11 cellular contexts compared by ENCODE assay signal in genomic region chr19:16543734-16544133, GRCh38. TPM values are rescaled to one million over a fixed set of nuclear protein-coding genes. Genes with fewer than 3 reads are reported as not detected.
DNase-seq lines count a peak whose midpoint lies in the region; ATAC-seq, FAIRE-seq and TF ChIP-seq lines count a peak whose summit lies in the region.
"Not testable (repeated sequence)": the region's sequence is repeated elsewhere in the genome, so short reads cannot be mapped to it uniquely, and the experiment has no call there.
"Had no signal": no experiment of that assay in that cellular context is flagged by ENCODE, and none has a peak within 500 bp of the region (broad histone marks: within the 10 kb centered on the region; RNA-seq: fewer than 3 reads in every experiment).

No MANE protein-coding gene starts in this region.

- peak overlapping the region; percentile 85 to 98 (median 91) for H3K4me3 Mint-ChIP-seq in CD8-positive, alpha-beta memory T cell
- H3K4me3 Mint-ChIP-seq in activated CD8-positive, alpha-beta T cell treated with anti-CD3 and anti-CD28 coated beads, Interleukin-2, amount 10 ng/mL, durations not matched to agents 7 days and 5 days = peak overlapping the region; percentile 85
- peak overlapping the region; percentile 92 for H3K4me3 Mint-ChIP-seq in nephron progenitor cell

- not testable (repeated sequence) for H3K9me3 Mint-ChIP-seq in CD8-positive, alpha-beta memory T cell; activated CD8-positive, alpha-beta T cell treated with anti-CD3 and anti-CD28 coated beads, Interleukin-2, amount 10 ng/mL, durations not matched to agents 7 days and 5 days (ENCODE audit: insufficient read depth); nephron progenitor cell

- H3K27me3 ChIP-seq in CD8-positive, alpha-beta memory T cell (ENCODE audit: insufficient read depth, low read length, poor library complexity, severe bottlenecking); HUES64 (ENCODE audit: insufficient read depth, low read length); Panc1 (ENCODE audit: control insufficient read depth, insufficient read depth, low read length); GM12878 (replicated peaks in 1 of 2; ENCODE audit: control insufficient read depth in 2 of 2, insufficient read depth in 2 of 2, low read length in 1 of 2); iPS-15b (ENCODE audit: control insufficient read depth, insufficient read depth, low read length): not testable (repeated sequence)

- H2AFZ ChIP-seq in GM12878 (ENCODE audit: control insufficient read depth, low read depth, low read length) = not testable (repeated sequence)

- not testable (repeated sequence) for H3K27me3 Mint-ChIP-seq in CD8-positive, alpha-beta memory T cell; activated CD8-positive, alpha-beta T cell treated with anti-CD3 and anti-CD28 coated beads, Interleukin-2, amount 10 ng/mL, durations not matched to agents 7 days and 5 days (ENCODE audit: low read depth); nephron progenitor cell (ENCODE audit: low read depth, poor library complexity)

- CTCF ChIA-PET in CD8-positive, alpha-beta memory T cell (lab: Charles Lee); Panc1 (lab: Charles Lee): not testable (repeated sequence)
- CTCF ChIA-PET in activated CD8-positive, alpha-beta T cell treated with anti-CD3 and anti-CD28 coated beads, Interleukin-2, amount 10 ng/mL, durations not matched to agents 7 days and 5 days (lab: Charles Lee) = interaction anchor here (0.7 to 1.5 kb wide), 2 partner anchors 22 to 44 kb away, joined by 3 to 7 read pairs; no protein-coding TSS in a partner anchor
- CTCF ChIA-PET in GM12878 (lab: Yijun Ruan, JAX) = interaction anchor here (1.0 to 1.9 kb wide), 5 partner anchors 23 to 81 kb away, joined by 3 to 7 read pairs (median 4); no protein-coding TSS in a partner anchor

- peak overlapping the region; percentile 53 for H3K4me2 ChIP-seq in GM12878 (ENCODE audit: control insufficient read depth, insufficient read depth)

- intact Hi-C loops in Panc1 (cut with micrococcal nuclease; ENCODE audit: unreplicated experiment) = not testable (repeated sequence)
- intact Hi-C loops in GM12878 (cut with micrococcal nuclease; ENCODE audit: unreplicated experiment) = loop anchor here (5.0 to 10.0 kb wide), 2 partner anchors 79 to 99 kb away; no protein-coding TSS in a partner anchor

- peak overlapping the region in 7 of 8 donors; percentile 52 to 95 (median 72) for H3K27ac Mint-ChIP-seq in CD8-positive, alpha-beta memory T cell
- H3K27ac Mint-ChIP-seq in activated CD8-positive, alpha-beta T cell treated with anti-CD3 and anti-CD28 coated beads, Interleukin-2, amount 10 ng/mL, durations not matched to agents 7 days and 5 days = peak overlapping the region; percentile 90
- not testable (repeated sequence) for H3K27ac Mint-ChIP-seq in nephron progenitor cell

- ATAC-seq in Panc1; activated CD8-positive, alpha-beta T cell treated with anti-CD3 and anti-CD28 coated beads, Interleukin-2, amount 10 ng/mL, durations not matched to agents 7 days and 5 days; GM12878: not testable (repeated sequence)

- not testable (repeated sequence) for FAIRE-seq in GM12878 (lab: Jason Lieb, UNC)

- peaks cover 0 to 25% (median 2%) of the 10 kb centered on the region in 3 donors for H3K36me3 Mint-ChIP-seq in CD8-positive, alpha-beta memory T cell
- peaks cover 38% of the 10 kb centered on the region for H3K36me3 Mint-ChIP-seq in activated CD8-positive, alpha-beta T cell treated with anti-CD3 and anti-CD28 coated beads, Interleukin-2, amount 10 ng/mL, durations not matched to agents 7 days and 5 days (ENCODE audit: low read depth)
- peaks cover 31% of the 10 kb centered on the region for H3K36me3 Mint-ChIP-seq in nephron progenitor cell (ENCODE audit: low read depth)

- peak overlapping the region; percentile 99 for H3K4me3 ChIP-seq in CD8-positive, alpha-beta memory T cell (ENCODE audit: low read length)
- H3K4me3 ChIP-seq in HUES64 (ENCODE audit: low read length) (peak overlapping the region; percentile 95; the same call in 1 of the 2 replicates), Panc1 (ENCODE audit: low read depth in 2 of 2, low read length in 2 of 2) (peak overlapping the region; percentile 95 to 97; a peak in 1 of 4 replicates), GM12878 (peak overlapping the region; percentile 84), iPS-15b (ENCODE audit: low read depth, low read length) (peak overlapping the region; percentile 97)

- peaks cover 12% of the 10 kb centered on the region for H3K36me3 ChIP-seq in CD8-positive, alpha-beta memory T cell (ENCODE audit: insufficient read depth, low read length)
- peaks cover 24% of the 10 kb centered on the region for H3K36me3 ChIP-seq in HUES64 (ENCODE audit: insufficient read depth, low read length)
- H3K36me3 ChIP-seq in Panc1 (ENCODE audit: control insufficient read depth, insufficient read depth, low read length); GM12878 (ENCODE audit: control insufficient read depth in 2 of 2, insufficient read depth in 2 of 2, low read length in 1 of 2); iPS-15b (ENCODE audit: control insufficient read depth, insufficient read depth, low read length): not testable (repeated sequence)

- not testable (repeated sequence) for TF ChIP-seq POLR2A in GM12878 (IDR thresholded peaks at IDR 0.05; ENCODE audit: low read depth, low read length)

- H3K9me3 ChIP-seq in CD8-positive, alpha-beta memory T cell (ENCODE audit: low read length); HUES64 (ENCODE audit: insufficient read depth, low read depth, low read length); Panc1 (ENCODE audit: control insufficient read depth, insufficient read depth, low read depth, low read length); GM12878 (replicated peaks; ENCODE audit: control insufficient read depth, insufficient read depth, low read length); iPS-15b (ENCODE audit: control insufficient read depth, insufficient read depth, low read length): not testable (repeated sequence)

- peaks cover 62% of the 10 kb centered on the region for H3K79me2 ChIP-seq in GM12878 (ENCODE audit: control insufficient read depth, insufficient read depth, low read length)

- peak overlapping the region; percentile 95 for H3K27ac ChIP-seq in CD8-positive, alpha-beta memory T cell (ENCODE audit: low read depth, low read length)
- not testable (repeated sequence) for H3K27ac ChIP-seq in HUES64 (ENCODE audit: low read depth, low read length); Panc1 (ENCODE audit: low read length)
- H3K27ac ChIP-seq in GM12878 (ENCODE audit: control insufficient read depth, insufficient read depth) = peak overlapping the region; percentile 74; the same call in 1 of the 2 replicates

- H4K20me1 ChIP-seq in GM12878 (ENCODE audit: control insufficient read depth, insufficient read depth) = not testable (repeated sequence)

- RAD21 ChIA-PET in GM12878 (lab: Charles Lee; ENCODE audit: unreplicated experiment) = interaction anchor here (0.6 to 2.7 kb wide), 9 partner anchors 27 to 784 kb away, joined by 3 to 20 read pairs (median 4); no protein-coding TSS in a partner anchor

- in situ Hi-C loops in Panc1 (cut with HindIII; ENCODE audit: low pct_unique_long_range_greater_than_20kb, low sequenced_read_pairs); GM12878 (cut with MboI): not testable (repeated sequence)

- peaks cover 32% of the 10 kb centered on the region for H3K4me1 ChIP-seq in CD8-positive, alpha-beta memory T cell (ENCODE audit: insufficient read depth, low read length)
- H3K4me1 ChIP-seq in HUES64 (ENCODE audit: insufficient read depth, low read length) (0 out of 2 replicates have a peak, but pooled peaks cover 10% of the 10 kb centered on the region), GM12878 (ENCODE audit: control insufficient read depth, insufficient read depth, low read length) (peaks cover 26% of the 10 kb centered on the region)
- not testable (repeated sequence) for H3K4me1 ChIP-seq in Panc1 (ENCODE audit: control insufficient read depth, insufficient read depth, low read length); iPS-15b (ENCODE audit: control insufficient read depth, insufficient read depth, low read length)

- POLR2A ChIA-PET in CD8-positive, alpha-beta memory T cell (lab: Charles Lee) = interaction anchor here (0.6 to 1.7 kb wide), 7 partner anchors 28 to 815 kb away, joined by 3 to 15 read pairs (median 4); no protein-coding TSS in a partner anchor
- POLR2A ChIA-PET in Panc1 (lab: Charles Lee) (interaction anchor here (0.6 kb wide), 1 partner anchor 80 kb away, joined by 6 read pairs; no protein-coding TSS in a partner anchor), GM12878 (lab: Charles Lee) (interaction anchor here (0.6 to 6.1 kb wide), 13 partner anchors 21 to 288 kb away, joined by 3 to 72 read pairs (median 3); partner anchors contain the start of genes MED26 and TMEM38A)
- POLR2A ChIA-PET in activated CD8-positive, alpha-beta T cell treated with anti-CD3 and anti-CD28 coated beads, Interleukin-2, amount 10 ng/mL, durations not matched to agents 7 days and 5 days (lab: Charles Lee) = interaction anchor here (0.6 to 2.2 kb wide), 8 partner anchors 22 to 172 kb away, joined by 3 to 19 read pairs (median 6); partner anchors contain the start of genes MED26, SLC35E1 and SMIM7

- H3K9ac ChIP-seq in HUES64 (ENCODE audit: low read depth, low read length) (peak overlapping the region; percentile 99; the same call in 1 of the 2 replicates), GM12878 (ENCODE audit: control insufficient read depth, insufficient read depth, low read length) (peak overlapping the region; percentile 80)
- not testable (repeated sequence) for H3K9ac ChIP-seq in iPS-15b (ENCODE audit: low read depth, low read length)

- not testable (repeated sequence) for BruUV-seq in Panc1 (replicated peaks; lab: Mats Ljungman, UMichigan); GM12878 (replicated peaks; lab: Mats Ljungman, UMichigan)

- H3K4me1 Mint-ChIP-seq in CD8-positive, alpha-beta memory T cell = peaks cover 32 to 47% (median 40%) of the 10 kb centered on the region in 3 donors
- peaks cover 44% of the 10 kb centered on the region for H3K4me1 Mint-ChIP-seq in activated CD8-positive, alpha-beta T cell treated with anti-CD3 and anti-CD28 coated beads, Interleukin-2, amount 10 ng/mL, durations not matched to agents 7 days and 5 days (ENCODE audit: low read depth)
- H3K4me1 Mint-ChIP-seq in nephron progenitor cell = peaks cover 33% of the 10 kb centered on the region

- not testable (repeated sequence) for TF ChIP-seq CTCF in Panc1 (IDR thresholded peaks at IDR 0.05); GM12878 (IDR thresholded peaks at IDR 0.05 in 2 of 3, conservative IDR thresholded peaks at IDR 0.05 in 1 of 3; ENCODE audit: control insufficient read depth in 2 of 3, extremely low read depth in 1 of 3, insufficient read depth in 1 of 3, low read depth in 3 of 3, low read length in 3 of 3); nephron progenitor cell (IDR thresholded peaks at IDR 0.05)

- DNase-seq in CD8-positive, alpha-beta memory T cell; Panc1 (ENCODE audit: low read depth, low spot score); activated CD8-positive, alpha-beta T cell treated with anti-CD3 and anti-CD28 coated beads, Interleukin-2, amount 10 ng/mL, durations not matched to agents 7 days and 5 days; GM12878 (ENCODE audit: low read depth, low spot score); nephron progenitor cell: not testable (repeated sequence)

- 89% methylated on average over 6 of the region's 6 CpGs for WGBS in HUES64
- 0% methylated on average over 6 of the region's 6 CpGs for WGBS in GM12878 (ENCODE audit: insufficient coverage, insufficient replicate concordance, low lambda C conversion rate, missing lambda C conversion rate)

- SMC1A ChIA-PET in GM12878 (lab: Charles Lee; ENCODE audit: uncharacterized antibody, unreplicated experiment) = interaction anchor here (0.6 to 2.1 kb wide), 4 partner anchors 30 to 43 kb away, joined by 3 to 11 read pairs (median 4); no protein-coding TSS in a partner anchor

- TF ChIP-seq EP300 in GM12878 (IDR thresholded peaks at IDR 0.05; ENCODE audit: borderline replicate concordance in 1 of 2, control insufficient read depth in 1 of 2, low read depth in 2 of 2, low read length in 2 of 2) = not testable (repeated sequence)

- not testable (repeated sequence) for TF ChIP-seq RAD21 in GM12878 (IDR thresholded peaks at IDR 0.05; ENCODE audit: insufficient read depth, low read depth, low read length)

RNA-seq across cellular contexts. Expression of gene CHERP, which starts 1.5 kb away (rescaled TPM):
- total RNA-seq in CD8-positive, alpha-beta memory T cell = 10 to 100 TPM; 73.1 to 74.2 TPM
- 20.3 TPM for polyA plus RNA-seq in CD8-positive, alpha-beta memory T cell
- 49.3 TPM for polyA plus RNA-seq in HUES64 (2013, experiment 1 of 2)
- 46.5 TPM for polyA plus RNA-seq in HUES64 (2013, experiment 2 of 2)
- total RNA-seq in Panc1 (2021; ENCODE audit: unreplicated experiment) = 48.3 TPM
- polyA plus RNA-seq in Panc1 (2012; ENCODE audit: insufficient read length) = 49.8 TPM
- 10 to 100 TPM; 60.0 to 60.8 TPM for total RNA-seq in activated CD8-positive, alpha-beta T cell treated with anti-CD3 and anti-CD28 coated beads, Interleukin-2, amount 10 ng/mL, durations not matched to agents 7 days and 5 days
- 47.2 and 55.4 TPM in 2 replicates for total RNA-seq in GM12878 (2013; cell fraction: nucleolus; rRNA removed)
- total RNA-seq in GM12878 (2014; rRNA removed) = 3.6 and 4.9 TPM in 2 replicates
- total RNA-seq in GM12878 (2014; rRNA removed; fragmentation: Illumina TruSeq; extraction: Trizol) = 6.8 and 7.2 TPM in 2 replicates
- total RNA-seq in GM12878 (2021) = 57.5 and 65.3 TPM in 2 replicates
- polyA plus RNA-seq in GM12878 (2011; ENCODE audit: low read depth) = 13.6 TPM
- polyA plus RNA-seq in GM12878 (2011; rRNA removed) = 3.2 and 5.1 TPM in 2 replicates
- 7.8 and 8.6 TPM in 2 replicates for polyA plus RNA-seq in GM12878 (2011; cell fraction: cytosol; rRNA removed)
- 45.6 and 76.2 TPM in 2 replicates for polyA plus RNA-seq in GM12878 (2011; cell fraction: nucleus; rRNA removed)
- polyA plus RNA-seq in GM12878 (2012) = 34.7 and 37.6 TPM in 2 replicates
- polyA plus RNA-seq in GM12878 (2014; fragmentation: Illumina TruSeq; extraction: Trizol) = 3.5 and 17.6 TPM in 2 replicates
- polyA plus RNA-seq in GM12878 (2014; fragmentation: Nextera tagmentation; extraction: Ambion mirVana) = 1 to 10 TPM in 1 of 2 experiments, under 1 TPM in 1; 0.66 to 1.7 TPM
- polyA plus RNA-seq in GM12878 (2014; rRNA removed) = 24.0 and 42.2 TPM in 2 replicates
- 10 to 100 TPM; 47.1 to 49.4 TPM for polyA plus RNA-seq in GM12878 (2016; fragmentation: Nextera tagmentation; extraction: Ambion mirVana)
- 4.5 and 8.6 TPM in 2 replicates for polyA minus RNA-seq in GM12878 (2011; rRNA and poly(A)+ RNA removed)
- polyA minus RNA-seq in GM12878 (2011; cell fraction: cytosol; rRNA and poly(A)+ RNA removed) = 9.5 and 14.8 TPM in 2 replicates
- 15.5 and 27.3 TPM in 2 replicates for polyA minus RNA-seq in GM12878 (2011; cell fraction: nucleus; rRNA and poly(A)+ RNA removed)

RNA-seq across cellular contexts. Expression of gene SLC35E1, which starts 28.5 kb away (rescaled TPM):
- 10 to 100 TPM; 41.9 to 43.8 TPM for total RNA-seq in CD8-positive, alpha-beta memory T cell
- polyA plus RNA-seq in CD8-positive, alpha-beta memory T cell = 30.6 TPM
- 18.7 TPM for polyA plus RNA-seq in HUES64 (2013, experiment 1 of 2)
- 18.1 TPM for polyA plus RNA-seq in HUES64 (2013, experiment 2 of 2)
- total RNA-seq in Panc1 (2021; ENCODE audit: unreplicated experiment) = 43.5 TPM
- 48.2 TPM for polyA plus RNA-seq in Panc1 (2012; ENCODE audit: insufficient read length)
- total RNA-seq in activated CD8-positive, alpha-beta T cell treated with anti-CD3 and anti-CD28 coated beads, Interleukin-2, amount 10 ng/mL, durations not matched to agents 7 days and 5 days = 10 to 100 TPM; 55.6 to 61.9 TPM
- 130 and 131 TPM in 2 replicates for total RNA-seq in GM12878 (2013; cell fraction: nucleolus; rRNA removed)
- total RNA-seq in GM12878 (2014; rRNA removed) = 24.7 and 26.5 TPM in 2 replicates
- total RNA-seq in GM12878 (2014; rRNA removed; fragmentation: Illumina TruSeq; extraction: Trizol) = 20.1 and 20.4 TPM in 2 replicates
- total RNA-seq in GM12878 (2021) = 30.9 and 33.7 TPM in 2 replicates
- 23.4 TPM for polyA plus RNA-seq in GM12878 (2011; ENCODE audit: low read depth)
- 28.7 and 37.7 TPM in 2 replicates for polyA plus RNA-seq in GM12878 (2011; rRNA removed)
- polyA plus RNA-seq in GM12878 (2011; cell fraction: cytosol; rRNA removed) = 42.7 and 47.6 TPM in 2 replicates
- polyA plus RNA-seq in GM12878 (2011; cell fraction: nucleus; rRNA removed) = 45.6 and 46.8 TPM in 2 replicates
- 32.1 and 35.8 TPM in 2 replicates for polyA plus RNA-seq in GM12878 (2012)
- polyA plus RNA-seq in GM12878 (2014; fragmentation: Illumina TruSeq; extraction: Trizol) = 20.5 and 23.8 TPM in 2 replicates
- 10 to 100 TPM; 11.3 to 15.1 TPM for polyA plus RNA-seq in GM12878 (2014; fragmentation: Nextera tagmentation; extraction: Ambion mirVana)
- 19.6 and 26.7 TPM in 2 replicates for polyA plus RNA-seq in GM12878 (2014; rRNA removed)
- polyA plus RNA-seq in GM12878 (2016; fragmentation: Nextera tagmentation; extraction: Ambion mirVana) = 10 to 100 TPM; 12.6 to 20.0 TPM
- polyA minus RNA-seq in GM12878 (2011; rRNA and poly(A)+ RNA removed) = 96.4 and 132 TPM in 2 replicates
- 29.0 and 31.5 TPM in 2 replicates for polyA minus RNA-seq in GM12878 (2011; cell fraction: cytosol; rRNA and poly(A)+ RNA removed)
- 27.3 and 43.1 TPM in 2 replicates for polyA minus RNA-seq in GM12878 (2011; cell fraction: nucleus; rRNA and poly(A)+ RNA removed)

RNA-seq across cellular contexts. Expression of gene C19orf44, which starts 47.5 kb away (rescaled TPM):
- 1 to 10 TPM; 5.1 to 5.4 TPM for total RNA-seq in CD8-positive, alpha-beta memory T cell
- polyA plus RNA-seq in CD8-positive, alpha-beta memory T cell = 1.3 TPM
- polyA plus RNA-seq in HUES64 (2013, experiment 1 of 2) = 4.6 TPM
- polyA plus RNA-seq in HUES64 (2013, experiment 2 of 2) = 4.4 TPM
- total RNA-seq in Panc1 (2021; ENCODE audit: unreplicated experiment) (4.4 TPM), GM12878 (2014; rRNA removed) (2.0 and 2.1 TPM in 2 replicates), GM12878 (2014; rRNA removed; fragmentation: Illumina TruSeq; extraction: Trizol) (2.7 and 3.3 TPM in 2 replicates), GM12878 (2021) (3.1 and 3.8 TPM in 2 replicates)
- 6.0 TPM for polyA plus RNA-seq in Panc1 (2012; ENCODE audit: insufficient read length)
- 1 to 10 TPM; 3.0 to 3.1 TPM for total RNA-seq in activated CD8-positive, alpha-beta T cell treated with anti-CD3 and anti-CD28 coated beads, Interleukin-2, amount 10 ng/mL, durations not matched to agents 7 days and 5 days
- 21.6 and 25.8 TPM in 2 replicates for total RNA-seq in GM12878 (2013; cell fraction: nucleolus; rRNA removed)
- polyA plus RNA-seq in GM12878 (2011; ENCODE audit: low read depth) = 0.84 TPM
- polyA plus RNA-seq in GM12878 (2011; rRNA removed) (2.5 and 3.0 TPM in 2 replicates), GM12878 (2014; fragmentation: Illumina TruSeq; extraction: Trizol) (3.6 and 5.2 TPM in 2 replicates), GM12878 (2014; fragmentation: Nextera tagmentation; extraction: Ambion mirVana) (under 1 TPM; 0.26 to 0.31 TPM), GM12878 (2014; rRNA removed) (4.1 and 5.4 TPM in 2 replicates), GM12878 (2016; fragmentation: Nextera tagmentation; extraction: Ambion mirVana) (1 to 10 TPM; 3.9 to 4.0 TPM)
- polyA plus RNA-seq in GM12878 (2011; cell fraction: cytosol; rRNA removed) = 3.5 and 3.7 TPM in 2 replicates
- 8.7 and 9.7 TPM in 2 replicates for polyA plus RNA-seq in GM12878 (2011; cell fraction: nucleus; rRNA removed)
- 3.8 and 4.0 TPM in 2 replicates for polyA plus RNA-seq in GM12878 (2012)
- polyA minus RNA-seq in GM12878 (2011; rRNA and poly(A)+ RNA removed) = 1.3 and 2.3 TPM in 2 replicates
- polyA minus RNA-seq in GM12878 (2011; cell fraction: cytosol; rRNA and poly(A)+ RNA removed) = 2.5 and 3.3 TPM in 2 replicates
- polyA minus RNA-seq in GM12878 (2011; cell fraction: nucleus; rRNA and poly(A)+ RNA removed) = 2.7 and 3.9 TPM in 2 replicates

RNA-seq across cellular contexts. Expression of gene CALR3, which starts 47.8 kb away (rescaled TPM):
- not detected for total RNA-seq in CD8-positive, alpha-beta memory T cell
- polyA plus RNA-seq in CD8-positive, alpha-beta memory T cell = not detected
- 0.15 TPM for polyA plus RNA-seq in HUES64 (2013, experiment 1 of 2)
- not detected for polyA plus RNA-seq in HUES64 (2013, experiment 2 of 2)
- total RNA-seq in Panc1 (2021; ENCODE audit: unreplicated experiment) (not detected), GM12878 (2014; rRNA removed) (0.11 TPM in 2 replicates), GM12878 (2014; rRNA removed; fragmentation: Illumina TruSeq; extraction: Trizol) (0.18 and 0.45 TPM in 2 replicates), GM12878 (2021) (0.19 TPM in 1 of 2 replicates, not detected in the other)
- not detected for polyA plus RNA-seq in Panc1 (2012; ENCODE audit: insufficient read length)
- not detected for total RNA-seq in activated CD8-positive, alpha-beta T cell treated with anti-CD3 and anti-CD28 coated beads, Interleukin-2, amount 10 ng/mL, durations not matched to agents 7 days and 5 days
- not detected in 2 replicates for total RNA-seq in GM12878 (2013; cell fraction: nucleolus; rRNA removed)
- not detected for polyA plus RNA-seq in GM12878 (2011; ENCODE audit: low read depth)
- polyA plus RNA-seq in GM12878 (2011; rRNA removed) (0.05 TPM in 1 of 2 replicates, not detected in the other), GM12878 (2014; fragmentation: Illumina TruSeq; extraction: Trizol) (0.35 and 0.43 TPM in 2 replicates), GM12878 (2014; fragmentation: Nextera tagmentation; extraction: Ambion mirVana) (under 1 TPM; 0.10 to 0.13 TPM), GM12878 (2014; rRNA removed) (0.12 and 0.14 TPM in 2 replicates), GM12878 (2016; fragmentation: Nextera tagmentation; extraction: Ambion mirVana) (under 1 TPM in 1 of 2 experiments, not detected in 1; 0.31 TPM)
- polyA plus RNA-seq in GM12878 (2011; cell fraction: cytosol; rRNA removed) = 0.06 TPM in 1 of 2 replicates, not detected in the other
- not detected in 2 replicates for polyA plus RNA-seq in GM12878 (2011; cell fraction: nucleus; rRNA removed)
- polyA plus RNA-seq in GM12878 (2012) = not detected in 2 replicates
- polyA minus RNA-seq in GM12878 (2011; rRNA and poly(A)+ RNA removed) = not detected in 2 replicates
- not detected in 2 replicates for polyA minus RNA-seq in GM12878 (2011; cell fraction: cytosol; rRNA and poly(A)+ RNA removed)
- polyA minus RNA-seq in GM12878 (2011; cell fraction: nucleus; rRNA and poly(A)+ RNA removed) = not detected in 2 replicates
- total RNA-seq: breast epithelium, esophagus squamous epithelium, heart left ventricle, kidney epithelial cell had no signal
- polyA plus RNA-seq: heart left ventricle had no signal
